Comparison of ENCODE assay signal across 8 cellular contexts in genomic region chr12:33588082-33588712, GRCh38.
DNase-seq lines count a peak whose midpoint lies in the region; ATAC-seq and TF ChIP-seq lines count a peak whose summit lies in the region.

No MANE protein-coding gene starts in this region.

- H3K9ac ChIP-seq in neuronal stem cell (ENCODE audit: low read depth, low read length, poor library complexity) = no peak overlapping the region

- no peak overlapping the region for H4K8ac ChIP-seq in neuronal stem cell (ENCODE audit: low read depth, low read length)

- no peak overlapping the region for H2BK15ac ChIP-seq in neuronal stem cell (ENCODE audit: low read length)

- H3K79me1 ChIP-seq in neuronal stem cell (ENCODE audit: low read depth, low read length) = no peaks in the 10 kb centered on the region

- TF ChIP-seq EP300 in suprapubic skin (IDR thresholded peaks at IDR 0.05) = no peak

- no peak overlapping the region for H3K4ac ChIP-seq in neuronal stem cell (ENCODE audit: low read length)

- H3K9me3 ChIP-seq in neuronal stem cell (replicated peaks in 1 of 2; ENCODE audit: control insufficient read depth in 2 of 2, insufficient read depth in 1 of 2, low read depth in 1 of 2, low read length in 2 of 2) (peaks cover 0 to 4% of the 10 kb centered on the region in 2 donors), suprapubic skin (no peaks in the 10 kb centered on the region)

- H3K4me1 ChIP-seq in neuronal stem cell (ENCODE audit: control insufficient read depth in 2 of 2, insufficient read depth in 1 of 2, low read depth in 1 of 2, low read length in 2 of 2) = peaks cover 16 to 38% of the 10 kb centered on the region in 2 donors
- H3K4me1 ChIP-seq in suprapubic skin = no peaks in the 10 kb centered on the region

- H3K27me3 ChIP-seq in neuronal stem cell (ENCODE audit: control insufficient read depth in 3 of 3, insufficient read depth in 3 of 3, low read depth in 1 of 3, low read length in 3 of 3) (no peaks in the 10 kb centered on the region), suprapubic skin (no peaks in the 10 kb centered on the region)

- H3K27ac ChIP-seq in neuronal stem cell (replicated peaks; ENCODE audit: low read length) (no peak overlapping the region), suprapubic skin (no peak overlapping the region)

- DNase-seq in amniotic epithelial cell (ENCODE audit: low read depth) (peak; percentile 67), neuronal stem cell (ENCODE audit: low spot score) (peak; percentile 35), NCI-H1105 (lab: John Stamatoyannopoulos, UW) (no peak), suprapubic skin (ENCODE audit: low spot score in 2 of 2) (no peak), NCI-H524 treated with DMSO at 0.1 percent for 48 hours (lab: John Stamatoyannopoulos, UW) (no peak)
- DNase-seq in activated naive CD4-positive, alpha-beta T cell treated with Interleukin-2 at 50 U/mL for 16 hours = no peak

- no peak overlapping the region for H3K14ac ChIP-seq in neuronal stem cell (ENCODE audit: low read length)

- no CpG with 5 or more reads among the region's 3 CpGs for WGBS in neuronal stem cell (ENCODE audit: extremely low coverage in 2 of 2, insufficient read length in 2 of 2, insufficient replicate concordance in 1 of 2), 2 donors
- 48% methylated on average over 3 of the region's 3 CpGs for WGBS in suprapubic skin

- no peak overlapping the region for H2AK5ac ChIP-seq in neuronal stem cell (ENCODE audit: low read depth, low read length)

- no peak overlapping the region for H3K4me2 ChIP-seq in neuronal stem cell (ENCODE audit: insufficient read depth, low read length, poor library complexity, severe bottlenecking)

- TF ChIP-seq POLR2A in suprapubic skin (IDR thresholded peaks at IDR 0.05) = no peak

- no peak overlapping the region for H3K18ac ChIP-seq in neuronal stem cell (ENCODE audit: low read length)

- H2BK12ac ChIP-seq in neuronal stem cell (ENCODE audit: low read length) = no peak overlapping the region

- H3K36me3 ChIP-seq in neuronal stem cell (replicated peaks in 1 of 2; ENCODE audit: control insufficient read depth in 2 of 2, insufficient read depth in 2 of 2, low read length in 2 of 2) (no peaks in the 10 kb centered on the region), suprapubic skin (no peaks in the 10 kb centered on the region)

- no peak overlapping the region for H4K91ac ChIP-seq in neuronal stem cell (ENCODE audit: low read depth, low read length, poor library complexity)

- TF ChIP-seq CTCF in suprapubic skin (IDR thresholded peaks at IDR 0.05) = no peak

- H3K4me3 ChIP-seq in neuronal stem cell (ENCODE audit: low read length in 2 of 2) (no peak overlapping the region), suprapubic skin (no peak overlapping the region)

- no peak overlapping the region for H2BK120ac ChIP-seq in neuronal stem cell (ENCODE audit: low read depth, low read length)

- H2AFZ ChIP-seq in neuronal stem cell (ENCODE audit: low read length) = no peak overlapping the region

- ATAC-seq in GM19468 (IDR thresholded peaks at IDR 0.05; ENCODE audit: extremely low read depth, unreplicated experiment) (peak; percentile 79), HG03558 (IDR thresholded peaks at IDR 0.05; ENCODE audit: extremely low read depth, unreplicated experiment) (peak; percentile 66)

- no peak overlapping the region for H3K23ac ChIP-seq in neuronal stem cell (ENCODE audit: low read depth, low read length, poor library complexity)

- H2BK5ac ChIP-seq in neuronal stem cell (ENCODE audit: low read length) = no peak overlapping the region

Comparison
In these comparisons a context has a peak if more than half of its experiments do, and no peak if none do; other contexts are left out.
1. DNase-seq: peak in amniotic epithelial cell (single experiment) and neuronal stem cell (single experiment); none in NCI-H1105 (single experiment), activated naive CD4-positive, alpha-beta T cell treated with Interleukin-2 at 50 U/mL for 16 hours (single experiment), suprapubic skin (0 of 2) and NCI-H524 treated with DMSO at 0.1 percent for 48 hours (single experiment).